1 cellular context compared by ENCODE assay signal in genomic region chr19:38564981-38565685, GRCh38.
A peak's percentile ranks its signal among the peaks of the same experiment; 100 is the strongest.
TF ChIP-seq lines count a peak whose summit lies in the region.

No MANE protein-coding gene starts in this region.

TF ChIP-seq in HepG2, 621 proteins besides CTCF, POLR2A, EP300 and RAD21:
- TF ChIP-seq ZFY (CRISPR knock-in tag; IDR thresholded peaks at IDR 0.05), result 0 out of 2 replicates have a peak, but pooled peaks have one; percentile 37
- peak; percentile 27; the same call in 1 of the 2 replicates for TF ChIP-seq ZNF777 (CRISPR knock-in tag; IDR thresholded peaks at IDR 0.05)
- no peak for TF ChIP-seq MXD4 (CRISPR knock-in tag; IDR thresholded peaks at IDR 0.05)
